Comparison of ENCODE assay signal across 8 cellular contexts in genomic region chr11:14520086-14520901, GRCh38. TPM values are rescaled to one million over a fixed set of nuclear protein-coding genes. Genes with fewer than 3 reads are reported as not detected.
DNase-seq lines count a peak whose midpoint lies in the region; ATAC-seq and TF ChIP-seq lines count a peak whose summit lies in the region.

TSS of gene PSMA1 (minus strand) at chr11:14520386. CDS start at chr11:14520299, 87 bp downstream.

- ATAC-seq in HG03460 (IDR thresholded peaks at IDR 0.05; ENCODE audit: unreplicated experiment) (peak; percentile 91), left colon (peak; percentile 95)

- H3K27me3 ChIP-seq in BJ (ENCODE audit: control insufficient read depth, insufficient read depth, low read length) (no peaks in the 10 kb centered on the region), colonic mucosa (no peaks in the 10 kb centered on the region)

- CTCF ChIA-PET in BJ (lab: Yijun Ruan, JAX) = interaction anchor here (0.7 to 1.4 kb wide), 3 partner anchors 10 to 388 kb away, joined by 3 read pairs; no protein-coding TSS in a partner anchor

- peak within 1 kb of the TSS; percentile 85 for H3K27ac ChIP-seq in colonic mucosa

- H3K9ac ChIP-seq in colonic mucosa (ENCODE audit: low read depth in 2 of 2, low read length in 2 of 2) = peak within 1 kb of the TSS; percentile 70 to 77

- POLR2A ChIA-PET in BJ (lab: Charles Lee) = no interaction called here

- intact Hi-C loops in colonic mucosa (cut with DNase I) (loop anchor here (5.0 kb wide), 1 partner anchor 367 kb away; no protein-coding TSS in a partner anchor), left colon (cut with DNase I, micrococcal nuclease) (no loop called here)

- H3K4me3 ChIP-seq in BJ (ENCODE audit: low read depth, low read length) (peak within 1 kb of the TSS; percentile 71), colonic mucosa (peak within 1 kb of the TSS; percentile 76)

- no peaks in the 10 kb centered on the region for H3K36me3 ChIP-seq in BJ (ENCODE audit: control insufficient read depth, insufficient read depth, low read length)
- H3K36me3 ChIP-seq in colonic mucosa = peaks cover 3% of the 10 kb centered on the region

- DNase-seq in BJ (ENCODE audit: low read depth) = peak; percentile 86
- DNase-seq in GM19240 (ENCODE audit: insufficient read length, low spot score) = peak; percentile 52
- DNase-seq in NCI-H526 (lab: John Stamatoyannopoulos, UW) = peak; percentile 97 to 99
- peak; percentile 96 for DNase-seq in activated CD4-positive, alpha-beta T cell treated with anti-CD3 and anti-CD28 coated beads for 48 hours
- DNase-seq in colonic mucosa = peak; percentile 97
- DNase-seq in left colon = peak; percentile 97
- DNase-seq in stimulated activated CD4-positive, alpha-beta T cell treated with anti-CD3 and anti-CD28 coated beads, Interleukin-1b, Interleukin-23, amount 100 ng/mL, for 48 hours = peak; percentile 95

- no peaks in the 10 kb centered on the region for H3K9me3 ChIP-seq in colonic mucosa

- TF ChIP-seq CTCF in BJ (IDR thresholded peaks at IDR 0.05; ENCODE audit: insufficient read depth, low read depth, low read length) = no peak
- peak; percentile 42 for TF ChIP-seq CTCF in colonic mucosa (IDR thresholded peaks at IDR 0.05)

- H3K4me1 ChIP-seq in colonic mucosa = no peaks in the 10 kb centered on the region

RNA-seq across cellular contexts. Expression of gene PSMA1, which starts in this region (rescaled TPM):
- 108 and 169 TPM in 2 replicates for polyA plus RNA-seq in BJ (2011; rRNA removed)
- 33.0 and 47.3 TPM in 2 replicates for polyA minus RNA-seq in BJ (2011; rRNA and poly(A)+ RNA removed)
- total RNA-seq in colonic mucosa (100 to 1,000 TPM; 120 to 147 TPM), left colon (100 to 1,000 TPM; 102 to 113 TPM)

Comparison
In these comparisons a context has a peak if more than half of its experiments do, and no peak if none do; other contexts are left out.
1. Peak in every context shown above with its lines: DNase-seq, ATAC-seq, H3K4me3 ChIP-seq and H3K27ac ChIP-seq.